1 cellular context compared by ENCODE assay signal in the genomic region with DNA sequence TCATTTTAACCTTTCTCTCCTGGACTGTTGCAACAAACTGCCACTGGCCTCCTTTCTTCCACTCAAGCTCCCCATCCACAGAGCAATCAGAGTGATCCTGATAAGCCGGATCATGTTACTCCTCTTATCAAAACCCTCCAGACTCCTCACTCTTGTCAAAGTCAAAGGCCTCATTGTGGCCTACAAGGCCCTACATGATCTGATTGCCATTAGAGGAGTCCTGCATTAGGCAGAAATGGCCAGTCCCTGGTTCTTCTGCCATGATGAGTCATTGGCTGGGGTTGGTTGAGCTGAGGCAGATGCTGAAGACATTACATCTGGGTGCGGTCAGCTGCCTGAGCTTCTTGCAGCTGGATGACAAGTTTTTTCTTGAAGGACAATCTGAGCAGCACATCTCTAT.
TF ChIP-seq lines count a peak whose summit lies in the region.

No MANE protein-coding gene starts in this region.

TF ChIP-seq in K562, 482 proteins besides CTCF, POLR2A, EP300 and RAD21 (continued from another document and continues in another):
- TF ChIP-seq ZNF318 (IDR thresholded peaks at IDR 0.05; ENCODE audit: borderline replicate concordance in 1 of 2, low read depth in 1 of 2) (peak in 1 of 2 experiments; percentile 47; a peak in 1 of 4 replicates), CCNT2 (IDR thresholded peaks at IDR 0.05; ENCODE audit: borderline replicate concordance, extremely low read depth, insufficient read length, low read depth, low read length) (peak; percentile 66), RUNX1 (IDR thresholded peaks at IDR 0.05; ENCODE audit: low read depth) (no peak), TEAD4 (IDR thresholded peaks at IDR 0.05; ENCODE audit: low read length) (peak; percentile 93), TEAD4 (CRISPR knock-in tag; IDR thresholded peaks at IDR 0.05; ENCODE audit: borderline replicate concordance) (no peak), RFX7 (CRISPR knock-in tag; IDR thresholded peaks at IDR 0.05) (no peak), TFAM (CRISPR knock-in tag; conservative IDR thresholded peaks at IDR 0.05) (no peak), ZNF449 (CRISPR knock-in tag; IDR thresholded peaks at IDR 0.05) (no peak), ZNF639 (CRISPR knock-in tag; conservative IDR thresholded peaks at IDR 0.05 in 1 of 2, IDR thresholded peaks at IDR 0.05 in 1 of 2) (peak in 1 of 2 experiments; percentile 48; a peak in 1 of 4 replicates), BRD4 (IDR thresholded peaks at IDR 0.05) (no peak), GTF2E2 (tag; IDR thresholded peaks at IDR 0.05) (no peak), TEAD2 (tag; IDR thresholded peaks at IDR 0.05) (no peak), ZNF551 (CRISPR knock-in tag; IDR thresholded peaks at IDR 0.05) (no peak), ZNF12 (CRISPR knock-in tag; IDR thresholded peaks at IDR 0.05) (no peak), NRF1 (conservative IDR thresholded peaks at IDR 0.05 in 1 of 2, IDR thresholded peaks at IDR 0.05 in 1 of 2) (peak in 1 of 2 experiments; percentile 26; a peak in 2 of 4 replicates), ESRRA (IDR thresholded peaks at IDR 0.05; ENCODE audit: borderline replicate concordance, low read depth) (peak; percentile 47; the same call in 1 of the 2 replicates), CBX1 (IDR thresholded peaks at IDR 0.05; ENCODE audit: low read depth) (no peak), ZNF436 (CRISPR knock-in tag; IDR thresholded peaks at IDR 0.05) (no peak), CXXC5 (CRISPR knock-in tag; IDR thresholded peaks at IDR 0.05) (no peak), TRIM24 (IDR thresholded peaks at IDR 0.05) (peak; percentile 76 to 83), PCBP1 (IDR thresholded peaks at IDR 0.05; ENCODE audit: low read depth, low read length, poor library complexity, severe bottlenecking) (no peak), SP1 (CRISPR knock-in tag; IDR thresholded peaks at IDR 0.05) (no peak), SOX6 (IDR thresholded peaks at IDR 0.05) (peak; percentile 83), ATF3 (IDR thresholded peaks at IDR 0.05) (peak; percentile 90), ATF3 (CRISPR knock-in tag; conservative IDR thresholded peaks at IDR 0.05) (no peak; the same call in 1 of the 2 replicates), CEBPB (tag; IDR thresholded peaks at IDR 0.05) (peak; percentile 43; the same call in 1 of the 2 replicates), ZBTB9 (CRISPR knock-in tag; IDR thresholded peaks at IDR 0.05) (no peak)
- TF ChIP-seq, protein P1, sequence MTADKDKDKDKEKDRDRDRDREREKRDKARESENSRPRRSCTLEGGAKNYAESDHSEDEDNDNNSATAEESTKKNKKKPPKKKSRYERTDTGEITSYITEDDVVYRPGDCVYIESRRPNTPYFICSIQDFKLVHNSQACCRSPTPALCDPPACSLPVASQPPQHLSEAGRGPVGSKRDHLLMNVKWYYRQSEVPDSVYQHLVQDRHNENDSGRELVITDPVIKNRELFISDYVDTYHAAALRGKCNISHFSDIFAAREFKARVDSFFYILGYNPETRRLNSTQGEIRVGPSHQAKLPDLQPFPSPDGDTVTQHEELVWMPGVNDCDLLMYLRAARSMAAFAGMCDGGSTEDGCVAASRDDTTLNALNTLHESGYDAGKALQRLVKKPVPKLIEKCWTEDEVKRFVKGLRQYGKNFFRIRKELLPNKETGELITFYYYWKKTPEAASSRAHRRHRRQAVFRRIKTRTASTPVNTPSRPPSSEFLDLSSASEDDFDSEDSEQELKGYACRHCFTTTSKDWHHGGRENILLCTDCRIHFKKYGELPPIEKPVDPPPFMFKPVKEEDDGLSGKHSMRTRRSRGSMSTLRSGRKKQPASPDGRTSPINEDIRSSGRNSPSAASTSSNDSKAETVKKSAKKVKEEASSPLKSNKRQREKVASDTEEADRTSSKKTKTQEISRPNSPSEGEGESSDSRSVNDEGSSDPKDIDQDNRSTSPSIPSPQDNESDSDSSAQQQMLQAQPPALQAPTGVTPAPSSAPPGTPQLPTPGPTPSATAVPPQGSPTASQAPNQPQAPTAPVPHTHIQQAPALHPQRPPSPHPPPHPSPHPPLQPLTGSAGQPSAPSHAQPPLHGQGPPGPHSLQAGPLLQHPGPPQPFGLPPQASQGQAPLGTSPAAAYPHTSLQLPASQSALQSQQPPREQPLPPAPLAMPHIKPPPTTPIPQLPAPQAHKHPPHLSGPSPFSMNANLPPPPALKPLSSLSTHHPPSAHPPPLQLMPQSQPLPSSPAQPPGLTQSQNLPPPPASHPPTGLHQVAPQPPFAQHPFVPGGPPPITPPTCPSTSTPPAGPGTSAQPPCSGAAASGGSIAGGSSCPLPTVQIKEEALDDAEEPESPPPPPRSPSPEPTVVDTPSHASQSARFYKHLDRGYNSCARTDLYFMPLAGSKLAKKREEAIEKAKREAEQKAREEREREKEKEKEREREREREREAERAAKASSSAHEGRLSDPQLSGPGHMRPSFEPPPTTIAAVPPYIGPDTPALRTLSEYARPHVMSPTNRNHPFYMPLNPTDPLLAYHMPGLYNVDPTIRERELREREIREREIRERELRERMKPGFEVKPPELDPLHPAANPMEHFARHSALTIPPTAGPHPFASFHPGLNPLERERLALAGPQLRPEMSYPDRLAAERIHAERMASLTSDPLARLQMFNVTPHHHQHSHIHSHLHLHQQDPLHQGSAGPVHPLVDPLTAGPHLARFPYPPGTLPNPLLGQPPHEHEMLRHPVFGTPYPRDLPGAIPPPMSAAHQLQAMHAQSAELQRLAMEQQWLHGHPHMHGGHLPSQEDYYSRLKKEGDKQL (CRISPR knock-in tag; IDR thresholded peaks at IDR 0.05; ENCODE audit: borderline replicate concordance), result no peak
- TF ChIP-seq, protein P2, sequence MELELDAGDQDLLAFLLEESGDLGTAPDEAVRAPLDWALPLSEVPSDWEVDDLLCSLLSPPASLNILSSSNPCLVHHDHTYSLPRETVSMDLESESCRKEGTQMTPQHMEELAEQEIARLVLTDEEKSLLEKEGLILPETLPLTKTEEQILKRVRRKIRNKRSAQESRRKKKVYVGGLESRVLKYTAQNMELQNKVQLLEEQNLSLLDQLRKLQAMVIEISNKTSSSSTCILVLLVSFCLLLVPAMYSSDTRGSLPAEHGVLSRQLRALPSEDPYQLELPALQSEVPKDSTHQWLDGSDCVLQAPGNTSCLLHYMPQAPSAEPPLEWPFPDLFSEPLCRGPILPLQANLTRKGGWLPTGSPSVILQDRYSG (tag; conservative IDR thresholded peaks at IDR 0.05; ENCODE audit: low read depth), result no peak
- TF ChIP-seq, protein P3, sequence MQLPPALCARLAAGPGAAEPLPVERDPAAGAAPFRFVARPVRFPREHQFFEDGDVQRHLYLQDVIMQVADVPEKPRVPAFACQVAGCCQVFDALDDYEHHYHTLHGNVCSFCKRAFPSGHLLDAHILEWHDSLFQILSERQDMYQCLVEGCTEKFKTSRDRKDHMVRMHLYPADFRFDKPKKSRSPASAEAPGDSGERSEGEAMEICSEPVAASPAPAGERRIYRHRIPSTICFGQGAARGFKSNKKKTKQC (CRISPR knock-in tag; IDR thresholded peaks at IDR 0.05), result no peak
